ENCODE assay signal across 8 cellular contexts in genomic region chr6:97282726-97283617, GRCh38. TPM values are rescaled to one million over a fixed set of nuclear protein-coding genes. Genes with fewer than 3 reads are reported as not detected.
DNase-seq lines count a peak whose midpoint lies in the region; ATAC-seq and TF ChIP-seq lines count a peak whose summit lies in the region.

MMS22L (minus strand) TSS chr6:97283216; CDS start chr6:97282477, 739 bp downstream.

- TF ChIP-seq POLR2A in GM10847 (IDR thresholded peaks at IDR 0.05; ENCODE audit: extremely low read depth, insufficient read length) (peak; percentile 26), ovary (IDR thresholded peaks at IDR 0.05) (no peak), thyroid gland (IDR thresholded peaks at IDR 0.05) (no peak)

- H3K4me1 ChIP-seq in ovary (ENCODE audit: insufficient read depth) (no peaks in the 10 kb centered on the region), thyroid gland (peaks cover 0 to 3% of the 10 kb centered on the region in 2 donors)

- TF ChIP-seq EP300 in ovary (IDR thresholded peaks at IDR 0.05): no peak

- TF ChIP-seq CTCF in ovary (IDR thresholded peaks at IDR 0.05) (no peak), thyroid gland (IDR thresholded peaks at IDR 0.05) (no peak)

- H3K36me3 ChIP-seq in ovary (no peaks in the 10 kb centered on the region), thyroid gland (no peaks in the 10 kb centered on the region)

- H3K4me1 Mint-ChIP-seq in activated naive CD4-positive, alpha-beta T cell treated with anti-CD3 and anti-CD28 coated beads, Interleukin-2, amount 50 U/mL, for 24 hours: peaks cover 22% of the 10 kb centered on the region

- peak within 1 kb of the TSS; percentile 88 for H3K27ac Mint-ChIP-seq in activated naive CD4-positive, alpha-beta T cell treated with anti-CD3 and anti-CD28 coated beads, Interleukin-2, amount 50 U/mL, for 24 hours

- H3K27me3 Mint-ChIP-seq in activated naive CD4-positive, alpha-beta T cell treated with anti-CD3 and anti-CD28 coated beads, Interleukin-2, amount 50 U/mL, for 24 hours: no peaks in the 10 kb centered on the region

- H3K27me3 ChIP-seq in ovary (no peaks in the 10 kb centered on the region), thyroid gland (no peaks in the 10 kb centered on the region)

- H3K27ac ChIP-seq in ovary: no peak within 1 kb of the TSS
- peak within 1 kb of the TSS in 2 of 3 donors; percentile 38 to 39 for H3K27ac ChIP-seq in thyroid gland

- intact Hi-C loops in head of caudate nucleus (cut with DNase I): no loop called here
- intact Hi-C loops in ovary (cut with DNase I): no loop called here
- intact Hi-C loops in thyroid gland (cut with DNase I): loop anchor here (10.0 kb wide), 1 partner anchor 378 kb away; no protein-coding TSS in a partner anchor

- H3K36me3 Mint-ChIP-seq in activated naive CD4-positive, alpha-beta T cell treated with anti-CD3 and anti-CD28 coated beads, Interleukin-2, amount 50 U/mL, for 24 hours: peaks cover 5% of the 10 kb centered on the region

- 0 to 1% (median 1%) methylated on average over 66 to 67 of the region's 67 CpGs for WGBS in ovary, 3 donors
- WGBS in thyroid gland, 2 donors: 0 to 1% methylated on average over 46 to 65 of the region's 67 CpGs

- H3K4me3 ChIP-seq in ovary (peak within 1 kb of the TSS; percentile 61), thyroid gland (replicated peaks in 1 of 3) (peak within 1 kb of the TSS; percentile 64 to 99 (median 75))

- no peaks in the 10 kb centered on the region for H3K9me3 ChIP-seq in ovary
- H3K9me3 ChIP-seq in thyroid gland: no peaks in the 10 kb centered on the region

- peak; percentile 98 for ATAC-seq in HG02642 (IDR thresholded peaks at IDR 0.05; ENCODE audit: poor library complexity, unreplicated experiment)

- DNase-seq in NCI-H1105 (lab: John Stamatoyannopoulos, UW) (peak; percentile 97), SKM-1 (lab: John Stamatoyannopoulos, UW; ENCODE audit: unreplicated experiment) (peak; percentile 72), head of caudate nucleus (peak; percentile 86 to 97 (median 92)), ovary (peak; percentile 92 to 96 (median 95)), thyroid gland (peak; percentile 93 to 96)

- H3K4me3 Mint-ChIP-seq in activated naive CD4-positive, alpha-beta T cell treated with anti-CD3 and anti-CD28 coated beads, Interleukin-2, amount 50 U/mL, for 24 hours: peak within 1 kb of the TSS; percentile 93

- H3K9me3 Mint-ChIP-seq in activated naive CD4-positive, alpha-beta T cell treated with anti-CD3 and anti-CD28 coated beads, Interleukin-2, amount 50 U/mL, for 24 hours: no peaks in the 10 kb centered on the region

RNA-seq across cellular contexts. Expression of gene MMS22L, which starts in this region (rescaled TPM):
- total RNA-seq in ovary: 1 to 10 TPM; 3.9 to 9.8 (median 7.3) TPM
- 1 to 10 TPM; 1.8 to 3.4 TPM for polyA plus RNA-seq in ovary
- total RNA-seq in thyroid gland: 10 to 100 TPM in 3 of 4 donors, 1 to 10 TPM in 1; 8.6 to 13.5 (median 10.9) TPM

Comparison
In these comparisons a context has a peak if more than half of its experiments do, and no peak if none do; other contexts are left out.
1. H3K27ac ChIP-seq: peak in thyroid gland (2 of 3); none in ovary (0 of 2).
2. Peak in every context shown above with its lines, with median percentiles within 50 percentile points of each other: DNase-seq.